Comparison of ENCODE assay signal across 7 cellular contexts in genomic region chr7:9874182-9874581, GRCh38.
"Had no signal": no experiment of that assay in that cellular context is flagged by ENCODE, and none has a peak within 500 bp of the region (broad histone marks: within the 10 kb centered on the region; RNA-seq: fewer than 3 reads in every experiment).

No MANE protein-coding gene starts in this region.

- FAIRE-seq: G401.6, GM12878, GM12892, GM18507, GM19239 had no signal

- H3K4me3 ChIP-seq: GM12878 had no signal

- DNase-seq: GDM1, GF-D8 had no signal

- ATAC-seq: GM12878 had no signal
